ENCODE assay signal across 25 cellular contexts in the genomic region with DNA sequence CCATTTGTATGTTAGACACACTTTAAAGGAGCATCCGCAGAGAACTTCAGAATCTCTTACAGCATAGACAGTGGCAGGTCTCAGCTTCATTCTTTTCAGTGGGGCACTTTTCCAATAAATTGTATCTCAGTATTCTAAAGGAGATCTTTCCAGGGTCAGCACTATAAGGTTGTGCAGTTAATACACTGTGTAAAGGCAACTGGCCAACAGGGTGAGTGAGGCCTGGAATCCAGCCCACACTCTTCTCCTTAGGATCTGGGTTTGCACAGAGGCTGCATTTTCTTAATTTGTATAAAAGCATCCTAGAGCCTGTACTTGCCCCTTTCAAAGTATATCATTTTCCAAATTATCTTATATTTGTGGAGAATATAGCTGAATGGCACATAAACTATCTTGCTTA.
"Had no signal": no experiment of that assay in that cellular context is flagged by ENCODE, and none has a peak within 500 bp of the region (broad histone marks: within the 10 kb centered on the region; RNA-seq: fewer than 3 reads in every experiment).

No MANE protein-coding gene starts in this region.

- DNase-seq: activated B cell treated with CpG ODN at 0.5 μM for 24 hours; activated CD4-positive, alpha-beta memory T cell treated with anti-CD3 and anti-CD28 coated beads for 36 hours; activated CD4-positive, alpha-beta T cell treated with anti-CD3 and anti-CD28 coated beads for 1 hour; activated CD4-positive, alpha-beta T cell treated with anti-CD3 and anti-CD28 coated beads, Interleukin-2, amount 10 ng/mL, durations not matched to agents 7 days and 5 days; activated CD8-positive, alpha-beta memory T cell treated with anti-CD3 and anti-CD28 coated beads for 24 hours; activated effector memory CD4-positive, alpha-beta T cell treated with anti-CD3 and anti-CD28 coated beads, Interleukin-2, amount 50 U/mL, for 16 hours; activated naive CD4-positive, alpha-beta T cell treated with Interleukin-2 at 50 U/mL for 16 hours; activated naive CD8-positive, alpha-beta T cell treated with anti-CD3 and anti-CD28 coated beads, Interleukin-2, amount 50 U/mL, for 24 hours; activated T-cell treated with anti-CD3 and anti-CD28 coated beads, Interleukin-2, amount 50 U/mL, for 4 hours; amygdala; central memory CD4-positive, alpha-beta T cell; NCI-H1048; NCI-H146; NCI-H187 treated with DMSO at 0.1 percent for 48 hours; NCI-H2081 treated with DMSO at 0.1 percent for 48 hours; NCI-H2227 treated with DMSO at 0.1 percent for 48 hours; NCI-H446 treated with DMSO at 0.1 percent for 48 hours; NCI-H524 treated with DMSO at 0.1 percent for 48 hours; NCI-H748 treated with DMSO at 0.1 percent for 48 hours; OCI-M1; SHP77; SW 1271 had no signal

- H3K9me3 ChIP-seq: breast epithelium, SJSA1 had no signal

- H3K36me3 ChIP-seq: breast epithelium, SJSA1 had no signal

- H3K27ac ChIP-seq: breast epithelium, RWPE1, SJSA1 had no signal

- H3K27me3 ChIP-seq: breast epithelium, SJSA1 had no signal

- H3K4me3 ChIP-seq: breast epithelium, SJSA1 had no signal

- H3K4me1 ChIP-seq: breast epithelium, SJSA1 had no signal
